Comparison of ENCODE assay signal across 12 cellular contexts in genomic region chrX:37603938-37604409, GRCh38. TPM values are rescaled to one million over a fixed set of nuclear protein-coding genes. Genes with fewer than 3 reads are reported as not detected.
DNase-seq lines count a peak whose midpoint lies in the region; ATAC-seq and TF ChIP-seq lines count a peak whose summit lies in the region.
"Had no signal": no experiment of that assay in that cellular context is flagged by ENCODE, and none has a peak within 500 bp of the region (broad histone marks: within the 10 kb centered on the region; RNA-seq: fewer than 3 reads in every experiment).

No MANE protein-coding gene starts in this region.

- H3K27ac ChIP-seq in A673 (ENCODE audit: low read depth, low read length, poor library complexity, severe bottlenecking), result no peak overlapping the region
- peak overlapping the region in 4 of 10 donors; percentile 13 to 44 (median 24) for H3K27ac ChIP-seq in heart right ventricle
- H3K27ac ChIP-seq: ascending aorta, HL-60 had no signal

- no peaks in the 10 kb centered on the region for H3K36me3 Mint-ChIP-seq in chondrocyte (ENCODE audit: low read depth)
- H3K36me3 Mint-ChIP-seq in activated T-cell treated with anti-CD3 and anti-CD28 coated beads, Interleukin-2, amount 50 U/mL, for 4 hours (ENCODE audit: insufficient read depth), result no peaks in the 10 kb centered on the region

- WGBS in heart right ventricle, 2 donors, result 38 to 52% methylated on average over 1 of the region's 1 CpG

- TF ChIP-seq CTCF in A673 (conservative IDR thresholded peaks at IDR 0.05; ENCODE audit: low read depth, low read length) (no peak), heart right ventricle (IDR thresholded peaks at IDR 0.05) (no peak), chondrocyte (IDR thresholded peaks at IDR 0.05) (no peak)

- H3K27me3 ChIP-seq in A673 (replicated peaks; ENCODE audit: insufficient read depth, low read depth, low read length, poor library complexity) (no peaks in the 10 kb centered on the region), heart right ventricle (peaks cover 0 to 37% (median 0%) of the 10 kb centered on the region in 7 donors)
- H3K27me3 ChIP-seq: ascending aorta had no signal

- ATAC-seq in GM19351 (IDR thresholded peaks at IDR 0.05; ENCODE audit: unreplicated experiment) (peak; percentile 87), heart right ventricle (peak in 6 of 8 donors; percentile 54 to 81 (median 68)), HG02759 (IDR thresholded peaks at IDR 0.05; ENCODE audit: unreplicated experiment) (no peak)
- no peak for ATAC-seq in activated T-cell treated with anti-CD3 and anti-CD28 coated beads, Interleukin-2, amount 50 U/mL, for 4 hours

- H3K9me3 Mint-ChIP-seq in chondrocyte (ENCODE audit: low read depth), result peaks cover 7% of the 10 kb centered on the region
- H3K9me3 Mint-ChIP-seq in activated T-cell treated with anti-CD3 and anti-CD28 coated beads, Interleukin-2, amount 50 U/mL, for 4 hours, result no peaks in the 10 kb centered on the region

- peaks cover 4% of the 10 kb centered on the region for H3K27me3 Mint-ChIP-seq in chondrocyte (ENCODE audit: low read depth)
- H3K27me3 Mint-ChIP-seq in activated T-cell treated with anti-CD3 and anti-CD28 coated beads, Interleukin-2, amount 50 U/mL, for 4 hours (ENCODE audit: low read depth), result peaks cover 5% of the 10 kb centered on the region

- H3K36me3 ChIP-seq in A673 (ENCODE audit: insufficient read depth, low read length, poor library complexity, severe bottlenecking) (no peaks in the 10 kb centered on the region), heart right ventricle (no peaks in the 10 kb centered on the region)
- H3K36me3 ChIP-seq: ascending aorta had no signal

- no peaks in the 10 kb centered on the region for H3K4me1 Mint-ChIP-seq in chondrocyte (ENCODE audit: low read depth)
- no peaks in the 10 kb centered on the region for H3K4me1 Mint-ChIP-seq in activated T-cell treated with anti-CD3 and anti-CD28 coated beads, Interleukin-2, amount 50 U/mL, for 4 hours (ENCODE audit: low read depth)

- DNase-seq in A673 (ENCODE audit: low spot score), result peak; percentile 9
- DNase-seq in M059J (ENCODE audit: low read depth), result peak; percentile 44
- DNase-seq in heart right ventricle, result peak; percentile 13 to 19
- DNase-seq in SHP77 (lab: John Stamatoyannopoulos, UW), result no peak
- no peak for DNase-seq in chondrocyte (ENCODE audit: low spot score)
- no peak for DNase-seq in activated T-cell treated with anti-CD3 and anti-CD28 coated beads, Interleukin-2, amount 50 U/mL, for 4 hours
- DNase-seq: activated CD4-positive, alpha-beta T cell treated with anti-CD3 and anti-CD28 coated beads for 4 hours; Caco-2 had no signal

- H3K4me3 ChIP-seq in A673 (ENCODE audit: low read depth, low read length, poor library complexity, severe bottlenecking) (no peak overlapping the region), heart right ventricle (no peak overlapping the region)
- H3K4me3 ChIP-seq: ascending aorta had no signal

- H3K9me3 ChIP-seq in A673 (ENCODE audit: low read depth, low read length, poor library complexity, severe bottlenecking), result no peaks in the 10 kb centered on the region
- H3K9me3 ChIP-seq in heart right ventricle, result no peaks in the 10 kb centered on the region
- H3K9me3 ChIP-seq: ascending aorta, Caco-2 had no signal

- CTCF ChIA-PET in A673 (lab: Charles Lee), result interaction anchor here (0.5 kb wide), 1 partner anchor 94 kb away, joined by 8 read pairs; no protein-coding TSS in a partner anchor

- intact Hi-C loops in A673 (cut with micrococcal nuclease; ENCODE audit: unreplicated experiment), result no loop called here
- intact Hi-C loops in heart right ventricle (cut with DNase I), result no loop called here

- POLR2A ChIA-PET in A673 (lab: Charles Lee; ENCODE audit: low non-redundant PET), result no interaction called here

- H3K4me3 Mint-ChIP-seq in chondrocyte (ENCODE audit: unreplicated experiment), result no peak overlapping the region
- H3K4me3 Mint-ChIP-seq in activated T-cell treated with anti-CD3 and anti-CD28 coated beads, Interleukin-2, amount 50 U/mL, for 4 hours, result no peak overlapping the region

- BruUV-seq in A673 (replicated peaks; lab: Mats Ljungman, UMichigan), result no TSS peak

- H3K4me1 ChIP-seq in A673 (ENCODE audit: insufficient read depth, low read length, poor library complexity, severe bottlenecking) (no peaks in the 10 kb centered on the region), heart right ventricle (no peaks in the 10 kb centered on the region)
- H3K4me1 ChIP-seq: ascending aorta, Caco-2 had no signal

- no peak overlapping the region for H3K27ac Mint-ChIP-seq in chondrocyte (ENCODE audit: unreplicated experiment)

RNA-seq across cellular contexts. Expression of gene LANCL3, which starts 32.5 kb away (rescaled TPM):
- 2.4 and 2.5 TPM in 2 replicates for total RNA-seq in A673 (2021)
- 0.67 and 0.89 TPM in 2 replicates for total RNA-seq in M059J (2014; rRNA removed; shearing (Covaris generic))
- total RNA-seq in heart right ventricle, result under 1 TPM; 0.04 to 0.56 (median 0.17) TPM
- polyA plus RNA-seq in heart right ventricle, result under 1 TPM; 0.07 to 0.10 TPM
- 0.05 TPM in 1 of 3 replicates, not detected in the others for total RNA-seq in chondrocyte
- total RNA-seq in activated T-cell treated with anti-CD3 and anti-CD28 coated beads, Interleukin-2, amount 50 U/mL, for 4 hours, result under 1 TPM; 0.05 to 0.08 (median 0.05) TPM
- total RNA-seq: Caco-2 had no signal

Comparison
In these comparisons a context has a peak if more than half of its experiments do, and no peak if none do; other contexts are left out.
1. DNase-seq: peak in A673 (single experiment), M059J (single experiment) and heart right ventricle (2 of 2); none in SHP77 (0 of 2), chondrocyte (single experiment) and activated T-cell treated with anti-CD3 and anti-CD28 coated beads, Interleukin-2, amount 50 U/mL, for 4 hours (single experiment).
2. ATAC-seq: peak in GM19351 (single experiment) and heart right ventricle (6 of 8); none in activated T-cell treated with anti-CD3 and anti-CD28 coated beads, Interleukin-2, amount 50 U/mL, for 4 hours (0 of 2) and HG02759 (single experiment).